ENCODE assay signal across 1 cellular context in the genomic region with DNA sequence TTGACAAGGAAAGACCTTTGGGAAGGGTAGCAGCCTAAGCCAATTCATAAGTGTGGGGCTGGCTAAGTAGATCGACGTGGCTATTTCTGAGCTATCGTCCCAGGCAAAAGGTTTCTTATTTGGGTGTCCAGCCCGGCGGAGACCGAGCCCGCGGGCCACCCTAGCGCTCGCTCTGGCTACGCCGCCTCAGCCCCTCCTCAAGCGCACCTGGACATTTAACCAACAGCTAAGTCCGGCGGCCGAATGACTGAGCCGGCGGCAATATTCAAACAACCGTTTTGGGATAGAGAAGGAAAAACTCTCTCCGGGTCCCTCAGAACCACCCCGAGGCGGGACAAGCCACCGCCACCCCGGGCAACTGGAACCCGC.
TF ChIP-seq lines count a peak whose summit lies in the region.

No MANE protein-coding gene starts in this region.

TF ChIP-seq in HCT116, 20 proteins besides CTCF, POLR2A, EP300 and RAD21 (continued from another document):
- TF ChIP-seq SIN3A (IDR thresholded peaks at IDR 0.05; ENCODE audit: low read depth): no peak
- no peak for TF ChIP-seq JUND (IDR thresholded peaks at IDR 0.05)
- TF ChIP-seq POLR2AphosphoS5 (IDR thresholded peaks at IDR 0.05; ENCODE audit: low read depth, low read length): no peak
- TF ChIP-seq, protein P1, sequence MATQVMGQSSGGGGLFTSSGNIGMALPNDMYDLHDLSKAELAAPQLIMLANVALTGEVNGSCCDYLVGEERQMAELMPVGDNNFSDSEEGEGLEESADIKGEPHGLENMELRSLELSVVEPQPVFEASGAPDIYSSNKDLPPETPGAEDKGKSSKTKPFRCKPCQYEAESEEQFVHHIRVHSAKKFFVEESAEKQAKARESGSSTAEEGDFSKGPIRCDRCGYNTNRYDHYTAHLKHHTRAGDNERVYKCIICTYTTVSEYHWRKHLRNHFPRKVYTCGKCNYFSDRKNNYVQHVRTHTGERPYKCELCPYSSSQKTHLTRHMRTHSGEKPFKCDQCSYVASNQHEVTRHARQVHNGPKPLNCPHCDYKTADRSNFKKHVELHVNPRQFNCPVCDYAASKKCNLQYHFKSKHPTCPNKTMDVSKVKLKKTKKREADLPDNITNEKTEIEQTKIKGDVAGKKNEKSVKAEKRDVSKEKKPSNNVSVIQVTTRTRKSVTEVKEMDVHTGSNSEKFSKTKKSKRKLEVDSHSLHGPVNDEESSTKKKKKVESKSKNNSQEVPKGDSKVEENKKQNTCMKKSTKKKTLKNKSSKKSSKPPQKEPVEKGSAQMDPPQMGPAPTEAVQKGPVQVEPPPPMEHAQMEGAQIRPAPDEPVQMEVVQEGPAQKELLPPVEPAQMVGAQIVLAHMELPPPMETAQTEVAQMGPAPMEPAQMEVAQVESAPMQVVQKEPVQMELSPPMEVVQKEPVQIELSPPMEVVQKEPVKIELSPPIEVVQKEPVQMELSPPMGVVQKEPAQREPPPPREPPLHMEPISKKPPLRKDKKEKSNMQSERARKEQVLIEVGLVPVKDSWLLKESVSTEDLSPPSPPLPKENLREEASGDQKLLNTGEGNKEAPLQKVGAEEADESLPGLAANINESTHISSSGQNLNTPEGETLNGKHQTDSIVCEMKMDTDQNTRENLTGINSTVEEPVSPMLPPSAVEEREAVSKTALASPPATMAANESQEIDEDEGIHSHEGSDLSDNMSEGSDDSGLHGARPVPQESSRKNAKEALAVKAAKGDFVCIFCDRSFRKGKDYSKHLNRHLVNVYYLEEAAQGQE (IDR thresholded peaks at IDR 0.05; ENCODE audit: low read depth): no peak
- TF ChIP-seq, protein P2, sequence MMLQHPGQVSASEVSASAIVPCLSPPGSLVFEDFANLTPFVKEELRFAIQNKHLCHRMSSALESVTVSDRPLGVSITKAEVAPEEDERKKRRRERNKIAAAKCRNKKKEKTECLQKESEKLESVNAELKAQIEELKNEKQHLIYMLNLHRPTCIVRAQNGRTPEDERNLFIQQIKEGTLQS (IDR thresholded peaks at IDR 0.05): no peak
- no peak for TF ChIP-seq EZH2 (IDR thresholded peaks at IDR 0.05)
- no peak for TF ChIP-seq FOSL1 (IDR thresholded peaks at IDR 0.05; ENCODE audit: low read depth)
- TF ChIP-seq, protein P3, sequence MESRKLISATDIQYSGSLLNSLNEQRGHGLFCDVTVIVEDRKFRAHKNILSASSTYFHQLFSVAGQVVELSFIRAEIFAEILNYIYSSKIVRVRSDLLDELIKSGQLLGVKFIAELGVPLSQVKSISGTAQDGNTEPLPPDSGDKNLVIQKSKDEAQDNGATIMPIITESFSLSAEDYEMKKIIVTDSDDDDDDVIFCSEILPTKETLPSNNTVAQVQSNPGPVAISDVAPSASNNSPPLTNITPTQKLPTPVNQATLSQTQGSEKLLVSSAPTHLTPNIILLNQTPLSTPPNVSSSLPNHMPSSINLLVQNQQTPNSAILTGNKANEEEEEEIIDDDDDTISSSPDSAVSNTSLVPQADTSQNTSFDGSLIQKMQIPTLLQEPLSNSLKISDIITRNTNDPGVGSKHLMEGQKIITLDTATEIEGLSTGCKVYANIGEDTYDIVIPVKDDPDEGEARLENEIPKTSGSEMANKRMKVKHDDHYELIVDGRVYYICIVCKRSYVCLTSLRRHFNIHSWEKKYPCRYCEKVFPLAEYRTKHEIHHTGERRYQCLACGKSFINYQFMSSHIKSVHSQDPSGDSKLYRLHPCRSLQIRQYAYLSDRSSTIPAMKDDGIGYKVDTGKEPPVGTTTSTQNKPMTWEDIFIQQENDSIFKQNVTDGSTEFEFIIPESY (IDR thresholded peaks at IDR 0.05; ENCODE audit: extremely low read depth, insufficient replicate concordance, low read length): no peak
- TF ChIP-seq EGR1 (IDR thresholded peaks at IDR 0.05; ENCODE audit: low read depth): no peak
- no peak for TF ChIP-seq ZFX (IDR thresholded peaks at IDR 0.05)
- no peak for TF ChIP-seq YY1 (IDR thresholded peaks at IDR 0.05; ENCODE audit: extremely low read depth, insufficient replicate concordance, low read depth, low read length)
- TF ChIP-seq EZH2phosphoT487 (IDR thresholded peaks at IDR 0.05; ENCODE audit: borderline replicate concordance): no peak
TF ChIP-seq in HCT116: peak in this region for 0.
